9 cellular contexts compared by ENCODE assay signal in genomic region chr6:110777636-110778035, GRCh38.
"Had no signal": no experiment of that assay in that cellular context is flagged by ENCODE, and none has a peak within 500 bp of the region (broad histone marks: within the 10 kb centered on the region; RNA-seq: fewer than 3 reads in every experiment).

No MANE protein-coding gene starts in this region.

- H2AFZ ChIP-seq: GM23248 had no signal

- FAIRE-seq: HTR-8/SVneo had no signal

- DNase-seq: GM23248, GOT3, H7, IMR-90, Kasumi-1, KG1 had no signal

- H3K36me3 ChIP-seq: HAP-1 had no signal

- H3K9ac ChIP-seq: GM23248 had no signal

- H3K27ac ChIP-seq: GM23248 had no signal

- H3K9me3 ChIP-seq: HAP-1 had no signal

- ATAC-seq: HCT116 had no signal

- H3K4me3 ChIP-seq: GM23248, HAP-1 had no signal

- H3K4me1 ChIP-seq: HAP-1 had no signal
